8 cellular contexts compared by ENCODE assay signal in the genomic region with DNA sequence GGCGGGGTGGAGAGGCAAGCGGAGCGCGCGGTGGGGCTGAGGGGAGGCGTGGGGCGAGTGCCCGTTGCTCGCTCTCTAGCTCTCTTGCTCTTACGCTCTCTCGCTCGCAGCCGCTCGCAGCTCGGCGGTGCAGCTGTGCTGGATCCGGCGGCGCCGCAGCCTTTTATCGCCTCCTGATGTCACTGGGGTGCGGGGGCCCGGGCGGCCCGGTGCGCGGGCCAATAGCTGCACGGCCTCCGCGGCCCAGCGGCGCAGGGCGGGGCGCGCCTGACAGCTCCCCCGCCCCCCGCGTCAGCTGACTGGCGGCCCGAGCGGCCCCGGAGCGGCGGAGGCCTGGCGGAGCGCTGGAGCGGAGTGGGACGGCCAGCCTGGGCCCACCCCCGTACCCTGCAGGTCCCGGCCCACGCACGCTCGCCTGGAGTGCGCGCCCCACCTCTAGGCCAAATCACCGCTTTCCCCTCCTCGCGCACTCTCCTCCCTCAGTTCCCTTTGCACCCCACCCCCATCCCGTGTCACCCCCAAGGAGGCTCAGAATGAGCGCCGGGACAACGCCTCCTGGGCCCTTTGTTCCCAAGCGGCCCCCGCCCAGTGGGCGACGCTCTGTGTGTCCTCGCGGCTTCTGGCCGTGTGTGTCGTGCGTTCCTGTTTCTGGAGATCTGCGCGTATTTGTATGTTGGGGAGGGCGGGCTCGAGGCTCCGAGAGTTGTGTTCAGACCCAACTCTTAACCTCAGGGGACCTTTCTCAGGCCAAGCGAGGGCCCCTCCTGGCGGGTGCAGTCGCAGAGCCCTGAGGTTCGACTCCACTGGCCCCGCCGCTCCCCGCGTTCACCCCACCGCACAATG. TPM values are rescaled to one million over a fixed set of nuclear protein-coding genes. Genes with fewer than 3 reads are reported as not detected.
DNase-seq lines count a peak whose midpoint lies in the region; ATAC-seq and TF ChIP-seq lines count a peak whose summit lies in the region.

Gene MAFB (minus strand): TSS at position 137 of the 843 bp plus-strand sequence. CDS start 386 bp downstream, outside the sequence.

- H3K27ac Mint-ChIP-seq in HFFc6: no peak within 1 kb of the TSS; the same call in 1 of the 2 replicates
- H3K27ac Mint-ChIP-seq in activated T-helper 17 cell treated with anti-CD3 and anti-CD28 coated beads, Interleukin-2, amount 50 U/mL, for 72 hours: no peak within 1 kb of the TSS
- H3K27ac Mint-ChIP-seq in natural killer cell treated with Interleukin-12 subunit alpha and Interleukin-12 subunit beta and Interleukin-15 and Interleukin-18, amount 100 ng/mL, for 72 hours: no peak within 1 kb of the TSS

- no peak for TF ChIP-seq CTCF in GM10248 (IDR thresholded peaks at IDR 0.05; ENCODE audit: control extremely low read depth, extremely low read depth, low read depth, missing control alignments)
- TF ChIP-seq CTCF in HFFc6 (IDR thresholded peaks at IDR 0.05): no peak
- no peak for TF ChIP-seq CTCF in foreskin fibroblast (IDR thresholded peaks at IDR 0.05; ENCODE audit: low read depth, low read length)
- no peak for TF ChIP-seq CTCF in suprapubic skin (IDR thresholded peaks at IDR 0.05)

- peak within 1 kb of the TSS; percentile 96 for H3K27ac ChIP-seq in suprapubic skin

- H3K9me3 Mint-ChIP-seq in HFFc6: no peaks in the 10 kb centered on the region
- no peaks in the 10 kb centered on the region for H3K9me3 Mint-ChIP-seq in activated T-helper 17 cell treated with anti-CD3 and anti-CD28 coated beads, Interleukin-2, amount 50 U/mL, for 72 hours
- H3K9me3 Mint-ChIP-seq in natural killer cell treated with Interleukin-12 subunit alpha and Interleukin-12 subunit beta and Interleukin-15 and Interleukin-18, amount 100 ng/mL, for 72 hours: no peaks in the 10 kb centered on the region

- peak within 1 kb of the TSS; percentile 83 for H3K4me3 Mint-ChIP-seq in HFFc6
- H3K4me3 Mint-ChIP-seq in activated T-helper 17 cell treated with anti-CD3 and anti-CD28 coated beads, Interleukin-2, amount 50 U/mL, for 72 hours: peak within 1 kb of the TSS; percentile 70
- H3K4me3 Mint-ChIP-seq in natural killer cell treated with Interleukin-12 subunit alpha and Interleukin-12 subunit beta and Interleukin-15 and Interleukin-18, amount 100 ng/mL, for 72 hours: peak within 1 kb of the TSS; percentile 77

- peak; percentile 51 for ATAC-seq in activated T-helper 17 cell treated with anti-CD3 and anti-CD28 coated beads, Interleukin-2, amount 50 U/mL, for 72 hours (replicated peaks)
- ATAC-seq in natural killer cell treated with Interleukin-12 subunit alpha and Interleukin-12 subunit beta and Interleukin-15 and Interleukin-18, amount 100 ng/mL, for 72 hours: peak; percentile 77 to 87

- no peak for TF ChIP-seq EP300 in suprapubic skin (IDR thresholded peaks at IDR 0.05)

- no peaks in the 10 kb centered on the region for H3K9me3 ChIP-seq in suprapubic skin

- no peaks in the 10 kb centered on the region for H3K36me3 Mint-ChIP-seq in HFFc6 (ENCODE audit: low read depth)
- H3K36me3 Mint-ChIP-seq in activated T-helper 17 cell treated with anti-CD3 and anti-CD28 coated beads, Interleukin-2, amount 50 U/mL, for 72 hours (ENCODE audit: low read depth): no peaks in the 10 kb centered on the region
- no peaks in the 10 kb centered on the region for H3K36me3 Mint-ChIP-seq in natural killer cell treated with Interleukin-12 subunit alpha and Interleukin-12 subunit beta and Interleukin-15 and Interleukin-18, amount 100 ng/mL, for 72 hours

- TF ChIP-seq POLR2A in suprapubic skin (IDR thresholded peaks at IDR 0.05): peak; percentile 99

- H3K4me1 ChIP-seq in suprapubic skin: peaks cover 36% of the 10 kb centered on the region

- H3K27me3 Mint-ChIP-seq in HFFc6 (ENCODE audit: insufficient read depth): peaks cover 32% of the 10 kb centered on the region
- peaks cover 48% of the 10 kb centered on the region for H3K27me3 Mint-ChIP-seq in activated T-helper 17 cell treated with anti-CD3 and anti-CD28 coated beads, Interleukin-2, amount 50 U/mL, for 72 hours
- peaks cover 39 to 51% of the 10 kb centered on the region in 2 donors for H3K27me3 Mint-ChIP-seq in natural killer cell treated with Interleukin-12 subunit alpha and Interleukin-12 subunit beta and Interleukin-15 and Interleukin-18, amount 100 ng/mL, for 72 hours

- peaks cover 24% of the 10 kb centered on the region for H3K27me3 ChIP-seq in suprapubic skin

- CTCF ChIA-PET in GM10248 (lab: Yijun Ruan, JAX): interaction anchor here (0.7 to 3.7 kb wide), 17 partner anchors 9 to 1577 kb away, joined by 3 to 27 read pairs (median 4); no protein-coding TSS in a partner anchor

- no peaks in the 10 kb centered on the region for H3K36me3 ChIP-seq in suprapubic skin

- DNase-seq in GM10248 (ENCODE audit: extremely low spot score) (peak; percentile 70), HFFc6 (no peak), NCI-H2227 (lab: John Stamatoyannopoulos, UW; ENCODE audit: unreplicated experiment) (peak; percentile 96), foreskin fibroblast (peak; percentile 86 to 94), suprapubic skin (ENCODE audit: low spot score in 2 of 2) (peak; percentile 95 to 97), SHP77 (lab: John Stamatoyannopoulos, UW) (no peak)
- peak; percentile 72 for DNase-seq in natural killer cell treated with Interleukin-12 subunit alpha and Interleukin-12 subunit beta and Interleukin-15 and Interleukin-18, amount 100 ng/mL, for 72 hours (ENCODE audit: low spot score)

- no peaks in the 10 kb centered on the region for H3K4me1 Mint-ChIP-seq in HFFc6 (ENCODE audit: low read depth)
- H3K4me1 Mint-ChIP-seq in activated T-helper 17 cell treated with anti-CD3 and anti-CD28 coated beads, Interleukin-2, amount 50 U/mL, for 72 hours: no peaks in the 10 kb centered on the region
- H3K4me1 Mint-ChIP-seq in natural killer cell treated with Interleukin-12 subunit alpha and Interleukin-12 subunit beta and Interleukin-15 and Interleukin-18, amount 100 ng/mL, for 72 hours (ENCODE audit: low read depth in 2 of 2): peaks cover 4 to 7% of the 10 kb centered on the region in 2 donors

- 0% methylated on average over 7 of the region's 85 CpGs for WGBS in suprapubic skin

- H3K4me3 ChIP-seq in foreskin fibroblast (ENCODE audit: low read depth in 1 of 2, low read length in 2 of 2): peak within 1 kb of the TSS; percentile 52 to 59
- H3K4me3 ChIP-seq in suprapubic skin: peak within 1 kb of the TSS; percentile 93

- POLR2A ChIA-PET in GM10248 (lab: Yijun Ruan, JAX): interaction anchor here (0.9 kb wide), 1 partner anchor 25 kb away, joined by 3 read pairs; no protein-coding TSS in a partner anchor

RNA-seq across cellular contexts. Expression of gene MAFB, which starts in this region (rescaled TPM):
- under 1 TPM in 1 of 6 experiments, not detected in 5; 0.05 TPM for total RNA-seq in HFFc6 (2021; fragmentation: NEBNext Ultra II Directional; extraction: Animal tissue kit (Norgen Biotek cat#: 25700))
- total RNA-seq in activated T-helper 17 cell treated with anti-CD3 and anti-CD28 coated beads, Interleukin-2, amount 50 U/mL, for 72 hours: not detected
- total RNA-seq in natural killer cell treated with Interleukin-12 subunit alpha and Interleukin-12 subunit beta and Interleukin-15 and Interleukin-18, amount 100 ng/mL, for 72 hours: 1 to 10 TPM in 1 of 2 donors, under 1 TPM in 1; 0.64 to 1.6 TPM
- total RNA-seq in suprapubic skin: 10 to 100 TPM; 25.7 to 89.4 (median 69.2) TPM

Comparison
In these comparisons a context has a peak if more than half of its experiments do, and no peak if none do; other contexts are left out.
1. RNA of gene MAFB (total RNA-seq): 25.7 to 89.4 TPM in suprapubic skin; 0.64 to 1.6 TPM in natural killer cell treated with Interleukin-12 subunit alpha and Interleukin-12 subunit beta and Interleukin-15 and Interleukin-18, amount 100 ng/mL, for 72 hours, 0.05 TPM in HFFc6 and not detected in activated T-helper 17 cell treated with anti-CD3 and anti-CD28 coated beads, Interleukin-2, amount 50 U/mL, for 72 hours; every median in the first group is over 10 times any median in the second.
2. Peak in ATAC-seq in activated T-helper 17 cell treated with anti-CD3 and anti-CD28 coated beads, Interleukin-2, amount 50 U/mL, for 72 hours; RNA of the gene not detected or under 1 TPM.
3. DNase-seq: peak in GM10248 (single experiment), NCI-H2227 (single experiment), foreskin fibroblast (2 of 2), natural killer cell treated with Interleukin-12 subunit alpha and Interleukin-12 subunit beta and Interleukin-15 and Interleukin-18, amount 100 ng/mL, for 72 hours (single experiment) and suprapubic skin (2 of 2); none in HFFc6 (single experiment) and SHP77 (0 of 2).
4. Peak in every context shown above with its lines, with median percentiles within 50 percentile points of each other: H3K4me3 Mint-ChIP-seq.